23 cellular contexts compared by ENCODE assay signal in genomic region chr11:69635210-69635609, GRCh38.
"Had no signal": no experiment of that assay in that cellular context is flagged by ENCODE, and none has a peak within 500 bp of the region (broad histone marks: within the 10 kb centered on the region; RNA-seq: fewer than 3 reads in every experiment).

No MANE protein-coding gene starts in this region.

- H3K27ac Mint-ChIP-seq: activated CD8-positive, alpha-beta T cell treated with anti-CD3 and anti-CD28 coated beads, Interleukin-2, amount 10 ng/mL, durations not matched to agents 7 days and 5 days; activated T-cell treated with anti-CD3 and anti-CD28 coated beads, Interleukin-2, amount 50 U/mL, for 24 hours; activated T-helper 1 cell treated with anti-CD3 and anti-CD28 coated beads, Interleukin-12 subunit alpha, Interleukin-12 subunit beta, Interleukin-2, Interleukin-4 antibody, amounts not matched to agents 30 ng/mL and 10 ng/mL and 1 ng/mL, durations not matched to agents 14 hours and 24 hours and 36 hours; T-helper 1 cell treated with Interleukin-12 subunit alpha and Interleukin-12 subunit beta and Interleukin-4 antibody, amounts not matched to agents 30 μg/mL and 1 μg/mL, for 36 hours had no signal

- FAIRE-seq: bronchial epithelial cell had no signal

- H3K9me3 Mint-ChIP-seq: activated naive CD4-positive, alpha-beta T cell treated with anti-CD3 and anti-CD28 coated beads, Interleukin-2, amount 50 U/mL, for 24 hours; activated T-cell treated with anti-CD3 and anti-CD28 coated beads, Interleukin-2, amount 50 U/mL, for 24 hours; activated T-helper 1 cell treated with anti-CD3 and anti-CD28 coated beads, Interleukin-12 subunit alpha, Interleukin-12 subunit beta, Interleukin-2, Interleukin-4 antibody, amounts not matched to agents 30 ng/mL and 10 ng/mL and 1 ng/mL, durations not matched to agents 14 hours and 24 hours and 36 hours; T-helper 1 cell treated with Interleukin-12 subunit alpha and Interleukin-12 subunit beta and Interleukin-4 antibody, amounts not matched to agents 30 μg/mL and 1 μg/mL, for 36 hours had no signal

- H3K36me3 Mint-ChIP-seq: activated naive CD4-positive, alpha-beta T cell treated with anti-CD3 and anti-CD28 coated beads, Interleukin-2, amount 50 U/mL, for 24 hours had no signal

- H3K4me3 Mint-ChIP-seq: activated CD8-positive, alpha-beta T cell treated with anti-CD3 and anti-CD28 coated beads, Interleukin-2, amount 10 ng/mL, durations not matched to agents 7 days and 5 days; activated naive CD4-positive, alpha-beta T cell treated with anti-CD3 and anti-CD28 coated beads, Interleukin-2, amount 50 U/mL, for 24 hours; activated T-cell treated with anti-CD3 and anti-CD28 coated beads, Interleukin-2, amount 50 U/mL, for 24 hours; activated T-helper 1 cell treated with anti-CD3 and anti-CD28 coated beads, Interleukin-12 subunit alpha, Interleukin-12 subunit beta, Interleukin-2, Interleukin-4 antibody, amounts not matched to agents 30 ng/mL and 10 ng/mL and 1 ng/mL, durations not matched to agents 14 hours and 24 hours and 36 hours; T-helper 1 cell treated with Interleukin-12 subunit alpha and Interleukin-12 subunit beta and Interleukin-4 antibody, amounts not matched to agents 30 μg/mL and 1 μg/mL, for 36 hours had no signal

- H3K36me3 ChIP-seq: ascending aorta, MG63 had no signal

- ATAC-seq: activated CD4-positive, CD25-positive, alpha-beta regulatory T cell treated with anti-CD3 and anti-CD28 coated beads, Interleukin-2, amount 50 U/mL, for 24 hours; activated CD8-positive, alpha-beta T cell treated with anti-CD3 and anti-CD28 coated beads, Interleukin-2, amount 10 ng/mL, durations not matched to agents 7 days and 5 days; body of pancreas had no signal

- DNase-seq: activated CD4-positive, alpha-beta T cell treated with anti-CD3 and anti-CD28 coated beads for 4 hours; activated CD8-positive, alpha-beta T cell treated with anti-CD3 and anti-CD28 coated beads, Interleukin-2, amount 10 ng/mL, durations not matched to agents 7 days and 5 days; activated effector memory CD4-positive, alpha-beta T cell treated with Interleukin-2 at 50 U/mL for 16 hours; activated naive CD4-positive, alpha-beta T cell; activated T-cell treated with anti-CD3 and anti-CD28 coated beads, Interleukin-2, amount 50 U/mL, for 24 hours; amniotic stem cell; central memory CD4-positive, alpha-beta T cell; MG63; MV-4-11; NCI-H1092 treated with DMSO at 0.1 percent for 48 hours; NCI-H1436; NCI-H1694 treated with DMSO at 0.1 percent for 48 hours; NCI-H2029 treated with DMSO at 0.1 percent for 48 hours; NCI-H510A treated with DMSO at 0.1 percent for 48 hours; SHP77 treated with DMSO at 0.1 percent for 48 hours; SW 1271 had no signal

- H3K9me3 ChIP-seq: ascending aorta, body of pancreas, MG63 had no signal

- H3K4me3 ChIP-seq: body of pancreas, MG63 had no signal

- H3K27ac ChIP-seq: ascending aorta had no signal

- H3K27me3 ChIP-seq: ascending aorta, MG63 had no signal
